8 cellular contexts compared by ENCODE assay signal in the genomic region with DNA sequence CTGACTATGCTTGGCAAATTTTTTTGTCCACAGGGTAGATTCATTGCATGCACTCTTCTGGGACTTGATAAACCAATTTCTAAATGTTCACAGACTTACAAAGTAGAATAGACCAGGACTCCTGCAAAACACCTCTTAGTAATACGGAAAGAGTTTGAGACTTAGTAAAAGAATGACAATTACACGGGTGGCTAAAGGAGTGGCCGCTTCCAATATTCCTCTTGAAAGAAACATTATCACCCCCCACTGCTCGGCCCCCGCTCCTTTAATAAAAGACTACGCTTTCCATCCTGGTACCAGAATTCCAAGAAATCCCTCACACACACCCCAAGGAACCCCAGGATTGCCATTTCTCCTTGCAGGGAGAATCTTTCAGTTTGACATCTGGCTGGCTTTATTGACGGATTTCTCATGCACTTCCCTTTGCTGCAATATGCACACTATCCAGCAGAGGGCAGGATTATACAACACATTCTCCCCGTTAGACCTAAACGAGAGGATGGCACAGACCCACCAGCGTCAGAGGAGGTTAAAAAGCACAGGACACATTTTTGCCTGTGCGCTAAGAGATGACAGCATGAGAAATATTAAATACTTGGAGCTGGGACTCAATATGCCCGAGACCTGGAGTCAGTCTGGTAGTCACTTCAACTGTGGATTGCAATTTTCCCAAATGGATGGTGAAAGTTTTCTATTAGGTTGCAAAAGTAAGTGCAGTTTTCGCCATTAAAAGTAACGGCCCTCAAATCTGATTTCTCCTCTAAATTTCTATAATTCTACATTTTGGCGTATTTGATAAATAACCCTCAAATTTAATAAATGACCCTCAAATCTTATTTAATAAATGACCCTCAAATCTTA. TPM values are rescaled to one million over a fixed set of nuclear protein-coding genes. Genes with fewer than 3 reads are reported as not detected.
DNase-seq lines count a peak whose midpoint lies in the region; ATAC-seq and TF ChIP-seq lines count a peak whose summit lies in the region.

No MANE protein-coding gene starts in this region.

- peak; percentile 90 for TF ChIP-seq CTCF in GM10266 (IDR thresholded peaks at IDR 0.05; ENCODE audit: control insufficient read depth, insufficient read depth, low read depth, missing control alignments)

- peak; percentile 71 for ATAC-seq in HG03135 (IDR thresholded peaks at IDR 0.05; ENCODE audit: unreplicated experiment)

- DNase-seq in GM10266 (ENCODE audit: extremely low spot score), result peak; percentile 48
- peak; percentile 72 for DNase-seq in NCI-H748 (lab: John Stamatoyannopoulos, UW; ENCODE audit: unreplicated experiment)
- peak; percentile 62 to 71 for DNase-seq in activated CD4-positive, alpha-beta T cell treated with anti-CD3 and anti-CD28 coated beads, Interleukin-2, amount 50 U/mL, for 48 hours
- DNase-seq in effector CD4-positive, alpha-beta T cell, result peak; percentile 37
- peak; percentile 78 to 86 for DNase-seq in lung microvascular endothelial cell (ENCODE audit: low read depth in 2 of 2)
- DNase-seq in stimulated activated CD8-positive, alpha-beta memory T cell treated with anti-CD3 and anti-CD28 coated beads, Interleukin-15, amount 100 ng/mL, for 24 hours (ENCODE audit: low read depth), result peak; percentile 2
- DNase-seq in cortex of kidney (lab: John Stamatoyannopoulos, UW), result no peak

RNA-seq across cellular contexts. Expression of gene NUDT7, which starts 46.6 kb away (rescaled TPM):
- 5.2 and 6.2 TPM in 2 replicates for total RNA-seq in lung microvascular endothelial cell
